ENCODE assay signal across 1 cellular context in the genomic region with DNA sequence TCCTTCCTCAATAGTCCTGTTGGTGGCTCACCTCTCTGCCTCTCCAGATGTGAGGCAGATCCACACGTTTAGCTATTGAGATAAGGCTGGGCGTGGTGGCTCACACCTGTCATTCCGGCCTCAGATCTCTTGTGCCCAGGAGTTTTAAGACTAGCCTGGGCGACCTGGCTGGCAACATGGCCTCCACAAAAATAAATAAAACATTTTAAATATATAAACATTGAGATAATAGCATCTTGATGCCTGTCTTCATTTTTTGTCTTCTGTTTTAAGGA.
TF ChIP-seq lines count a peak whose summit lies in the region.

No MANE protein-coding gene starts in this region.

TF ChIP-seq in GM12878, 131 proteins besides CTCF, POLR2A, EP300 and RAD21:
- TF ChIP-seq, protein P1, sequence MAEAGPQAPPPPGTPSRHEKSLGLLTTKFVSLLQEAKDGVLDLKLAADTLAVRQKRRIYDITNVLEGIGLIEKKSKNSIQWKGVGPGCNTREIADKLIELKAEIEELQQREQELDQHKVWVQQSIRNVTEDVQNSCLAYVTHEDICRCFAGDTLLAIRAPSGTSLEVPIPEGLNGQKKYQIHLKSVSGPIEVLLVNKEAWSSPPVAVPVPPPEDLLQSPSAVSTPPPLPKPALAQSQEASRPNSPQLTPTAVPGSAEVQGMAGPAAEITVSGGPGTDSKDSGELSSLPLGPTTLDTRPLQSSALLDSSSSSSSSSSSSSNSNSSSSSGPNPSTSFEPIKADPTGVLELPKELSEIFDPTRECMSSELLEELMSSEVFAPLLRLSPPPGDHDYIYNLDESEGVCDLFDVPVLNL (IDR thresholded peaks at IDR 0.05; ENCODE audit: low read depth, low read length): no peak
